Comparison of ENCODE assay signal across 9 cellular contexts in genomic region chr10:43348511-43349312, GRCh38. TPM values are rescaled to one million over a fixed set of nuclear protein-coding genes. Genes with fewer than 3 reads are reported as not detected.
DNase-seq lines count a peak whose midpoint lies in the region; ATAC-seq and TF ChIP-seq lines count a peak whose summit lies in the region.
"Had no signal": no experiment of that assay in that cellular context is flagged by ENCODE, and none has a peak within 500 bp of the region (broad histone marks: within the 10 kb centered on the region; RNA-seq: fewer than 3 reads in every experiment).

No MANE protein-coding gene starts in this region.

- no peak overlapping the region for H3K9ac ChIP-seq in liver (ENCODE audit: low read depth in 1 of 2, low read length in 2 of 2)

- DNase-seq in BE2C (peak; percentile 80), NCI-H345 (lab: John Stamatoyannopoulos, UW) (peak; percentile 69), choroid plexus epithelial cell (ENCODE audit: low read depth) (peak; percentile 87)
- peak; percentile 92 for DNase-seq in activated CD4-positive, alpha-beta T cell treated with anti-CD3 and anti-CD28 coated beads for 36 hours
- peak; percentile 66 to 80 (median 69) for DNase-seq in stimulated activated CD4-positive, alpha-beta T cell treated with anti-CD3 and anti-CD28 coated beads, TNF-alpha, amount 100 ng/mL, for 4 hours (ENCODE audit: low read depth in 3 of 3)

- H3K4me3 Mint-ChIP-seq in activated CD4-positive, alpha-beta T cell treated with anti-CD3 and anti-CD28 coated beads for 36 hours: no peak overlapping the region

- H3K9me3 Mint-ChIP-seq in activated CD4-positive, alpha-beta T cell treated with anti-CD3 and anti-CD28 coated beads for 36 hours (ENCODE audit: low read depth): no peaks in the 10 kb centered on the region

- H3K27ac Mint-ChIP-seq in activated CD4-positive, alpha-beta T cell treated with anti-CD3 and anti-CD28 coated beads for 36 hours: peak overlapping the region; percentile 45

- H3K27me3 ChIP-seq in BE2C (no peaks in the 10 kb centered on the region), liver (ENCODE audit: control insufficient read depth in 4 of 4, insufficient read depth in 4 of 4, low read length in 3 of 4) (no peaks in the 10 kb centered on the region)

- peak; percentile 98 for TF ChIP-seq RAD21 in liver (IDR thresholded peaks at IDR 0.05)

- CTCF ChIA-PET in activated CD4-positive, alpha-beta T cell treated with anti-CD3 and anti-CD28 coated beads for 36 hours (lab: Charles Lee): interaction anchor here (0.5 to 2.9 kb wide), 22 partner anchors 12 to 1209 kb away, joined by 3 to 43 read pairs (median 4); no protein-coding TSS in a partner anchor

- intact Hi-C loops in activated CD4-positive, alpha-beta T cell treated with anti-CD3 and anti-CD28 coated beads for 36 hours (cut with DNase I, micrococcal nuclease): loop anchor here (1.0 kb wide), 4 partner anchors 55 to 143 kb away; no protein-coding TSS in a partner anchor

- H3K4me3 ChIP-seq in BE2C (ENCODE audit: low read depth, low read length): no peak overlapping the region
- no peak overlapping the region for H3K4me3 ChIP-seq in choroid plexus epithelial cell (ENCODE audit: low read depth, low read length)
- H3K4me3 ChIP-seq in liver (ENCODE audit: low read depth in 1 of 3, low read length in 3 of 3): no peak overlapping the region
- H3K4me3 ChIP-seq: SK-N-MC had no signal

- ATAC-seq in GM19025 (IDR thresholded peaks at IDR 0.05; ENCODE audit: low read depth, unreplicated experiment) (peak; percentile 92), HG03159 (IDR thresholded peaks at IDR 0.05; ENCODE audit: unreplicated experiment) (peak; percentile 98)
- ATAC-seq in activated CD4-positive, alpha-beta T cell treated with anti-CD3 and anti-CD28 coated beads for 36 hours: peak; percentile 100

- no peaks in the 10 kb centered on the region for H3K9me3 ChIP-seq in BE2C
- no peaks in the 10 kb centered on the region for H3K9me3 ChIP-seq in liver (ENCODE audit: control insufficient read depth in 4 of 4, low read length in 3 of 4)

- no peak overlapping the region for H3K27ac ChIP-seq in liver (ENCODE audit: low read depth in 1 of 2, low read length in 2 of 2)
- H3K27ac ChIP-seq: SK-N-MC had no signal

- H3K4me1 ChIP-seq in BE2C (no peaks in the 10 kb centered on the region), liver (ENCODE audit: control insufficient read depth in 4 of 4, insufficient read depth in 4 of 4, low read length in 3 of 4) (peaks cover 0 to 1% (median 0%) of the 10 kb centered on the region in 4 donors)

- TF ChIP-seq CTCF in BE2C (IDR thresholded peaks at IDR 0.05; ENCODE audit: low read depth, low read length): peak; percentile 95
- peak; percentile 99 for TF ChIP-seq CTCF in choroid plexus epithelial cell (conservative IDR thresholded peaks at IDR 0.05; ENCODE audit: low read depth, low read length)
- peak; percentile 96 for TF ChIP-seq CTCF in liver (IDR thresholded peaks at IDR 0.05; ENCODE audit: low read depth, low read length, missing input control)

- POLR2A ChIA-PET in activated CD4-positive, alpha-beta T cell treated with anti-CD3 and anti-CD28 coated beads for 36 hours (lab: Charles Lee): interaction anchor here (0.6 kb wide), 1 partner anchor 114 kb away, joined by 3 read pairs; no protein-coding TSS in a partner anchor

- no peaks in the 10 kb centered on the region for H3K36me3 Mint-ChIP-seq in activated CD4-positive, alpha-beta T cell treated with anti-CD3 and anti-CD28 coated beads for 36 hours (ENCODE audit: low read depth)

- 52% methylated on average over 13 of the region's 13 CpGs for WGBS in liver

- H3K27me3 Mint-ChIP-seq in activated CD4-positive, alpha-beta T cell treated with anti-CD3 and anti-CD28 coated beads for 36 hours: peaks cover 12% of the 10 kb centered on the region

- H3K4me1 Mint-ChIP-seq in activated CD4-positive, alpha-beta T cell treated with anti-CD3 and anti-CD28 coated beads for 36 hours: peaks cover 15% of the 10 kb centered on the region

- H3K36me3 ChIP-seq in BE2C (no peaks in the 10 kb centered on the region), liver (ENCODE audit: control insufficient read depth in 4 of 4, insufficient read depth in 3 of 4, low read depth in 1 of 4, low read length in 3 of 4) (no peaks in the 10 kb centered on the region)

TF ChIP-seq in liver, 16 proteins besides CTCF, POLR2A, EP300 and RAD21:
- TF ChIP-seq HNF4G (IDR thresholded peaks at IDR 0.05) (no peak), GABPA (IDR thresholded peaks at IDR 0.05 in 1 of 2, conservative IDR thresholded peaks at IDR 0.05 in 1 of 2) (peak in 1 of 2 donors; percentile 9), FOXA1 (IDR thresholded peaks at IDR 0.05) (no peak), ZBTB33 (IDR thresholded peaks at IDR 0.05) (no peak)

RNA-seq across cellular contexts. Expression of gene FXYD4, which starts 22.7 kb away (rescaled TPM):
- polyA plus RNA-seq in BE2C (2012; ENCODE audit: insufficient read depth, insufficient read length, low read depth): not detected
- total RNA-seq in activated CD4-positive, alpha-beta T cell treated with anti-CD3 and anti-CD28 coated beads for 36 hours: not detected
- not detected for total RNA-seq in liver
- not detected for polyA plus RNA-seq in liver
